In the genomic region with DNA sequence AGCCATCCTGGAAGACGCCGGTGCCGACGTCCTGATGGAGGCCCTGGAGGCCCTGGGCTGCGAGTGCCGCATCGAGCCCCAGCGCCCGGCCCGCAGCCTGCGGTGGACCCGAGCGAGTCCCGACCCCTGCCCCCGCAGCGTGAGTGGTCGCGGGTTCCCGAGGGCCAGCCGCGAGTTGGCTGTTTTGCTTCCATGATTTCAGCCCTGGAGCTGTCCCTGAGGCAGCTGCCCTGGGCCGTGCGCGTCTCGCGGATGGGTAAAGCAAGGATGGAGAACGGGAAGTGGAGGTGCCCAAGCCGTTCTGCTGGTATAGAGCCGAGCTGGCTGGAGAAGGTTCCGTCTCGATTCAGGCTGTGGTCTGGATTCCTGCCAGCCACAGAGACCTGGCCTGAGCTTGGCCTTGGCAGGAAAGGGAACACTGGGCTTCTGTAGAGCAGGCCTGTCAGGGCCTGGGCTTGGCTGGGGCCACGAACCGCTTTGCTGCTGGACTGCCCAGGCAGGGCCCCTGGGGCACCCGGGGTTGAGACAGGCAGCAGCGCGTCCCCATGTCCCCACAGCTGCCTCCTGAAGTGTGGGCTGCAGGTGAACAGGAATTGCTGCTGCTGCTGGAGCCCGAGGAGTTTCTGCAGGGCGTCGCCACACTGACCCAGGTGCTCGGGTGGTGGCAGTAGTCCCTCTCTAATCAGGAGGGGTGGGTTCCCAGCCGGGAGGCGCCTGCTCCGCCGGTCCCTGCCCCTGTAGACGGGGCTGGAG, we compare ENCODE assay signal across 8 cellular contexts. TPM values are rescaled to one million over a fixed set of nuclear protein-coding genes. Genes with fewer than 3 reads are reported as not detected.
DNase-seq lines count a peak whose midpoint lies in the region; ATAC-seq and TF ChIP-seq lines count a peak whose summit lies in the region.

No MANE protein-coding gene starts in this region.

- intact Hi-C loops in heart left ventricle (cut with DNase I) (loop anchor here in 3 of 10 donors (1.0 to 5.0 kb wide), 3 partner anchors 8 to 162 kb away; partner anchors contain the start of genes CRAMP1 (in 1 of the 3), IFT140 (in 1 of the 3), MAPK8IP3 (in 1 of the 3) and NUBP2 (in 1 of the 3)), Right ventricle myocardium inferior (cut with DNase I) (no loop called here), dorsolateral prefrontal cortex (cut with DNase I) (loop anchor here (2.0 to 10.0 kb wide), 4 partner anchors 67 to 282 kb away; partner anchors contain the start of genes CRAMP1 (in 1 of the 2), IFT140 (in 1 of the 2), MAPK8IP3 (in 1 of the 2) and RNF151 (in 1 of the 2))

- H3K36me3 ChIP-seq in heart left ventricle (peaks cover 0 to 45% (median 34%) of the 10 kb centered on the region in 9 donors), mucosa of rectum (ENCODE audit: control insufficient read depth in 2 of 2, insufficient read depth in 2 of 2, low read length in 2 of 2) (peaks cover 16 to 30% of the 10 kb centered on the region in 2 donors)

- WGBS in heart left ventricle, 4 donors, result 15 to 18% (median 16%) methylated on average over 27 to 45 of the region's 45 CpGs

- H3K9ac ChIP-seq in mucosa of rectum (ENCODE audit: low read depth in 1 of 2, low read length in 2 of 2), result peak overlapping the region; percentile 68 to 79

- CTCF ChIA-PET in RWPE1 (lab: Yijun Ruan, JAX), result interaction anchor here (0.5 to 0.7 kb wide), 3 partner anchors 23 to 33 kb away, joined by 3 read pairs; no protein-coding TSS in a partner anchor

- no peaks in the 10 kb centered on the region for H3K9me3 ChIP-seq in heart left ventricle
- no peaks in the 10 kb centered on the region for H3K9me3 ChIP-seq in mucosa of rectum (ENCODE audit: control insufficient read depth in 2 of 2, low read length in 2 of 2)

- POLR2A ChIA-PET in RWPE1 (lab: Yijun Ruan, JAX; ENCODE audit: low non-redundant PET), result interaction anchor here (0.8 to 0.9 kb wide), 2 partner anchors 9 to 48 kb away, joined by 3 to 5 read pairs; partner anchors contain the start of genes NUBP2 and SPSB3

- DNase-seq in heart left ventricle (peak in 2 of 5 donors; percentile 59 to 71), Right ventricle myocardium inferior (ENCODE audit: missing footprints) (no peak), RWPE1 (ENCODE audit: low spot score) (peak; percentile 40), dorsolateral prefrontal cortex (no peak), hippocampal formation (lab: John Stamatoyannopoulos, UW) (no peak), superior temporal gyrus (ENCODE audit: extremely low spot score) (no peak)

- H3K27me3 ChIP-seq in heart left ventricle (no peaks in the 10 kb centered on the region), dorsolateral prefrontal cortex (no peaks in the 10 kb centered on the region), mucosa of rectum (ENCODE audit: control insufficient read depth in 2 of 2, insufficient read depth in 2 of 2, low read length in 2 of 2) (no peaks in the 10 kb centered on the region)

- H3K27ac ChIP-seq in heart left ventricle (peak overlapping the region; percentile 91 to 99 (median 97)), RWPE1 (peak overlapping the region; percentile 92), dorsolateral prefrontal cortex (peak overlapping the region in 57 of 59 donors; percentile 81 to 99 (median 95)), mucosa of rectum (ENCODE audit: low read depth in 2 of 2, low read length in 2 of 2) (peak overlapping the region; percentile 90 to 91)

- peak overlapping the region; percentile 75 to 99 (median 96) for H3K4me3 ChIP-seq in heart left ventricle
- H3K4me3 ChIP-seq in dorsolateral prefrontal cortex, result peak overlapping the region; percentile 77 to 100 (median 95)
- peak overlapping the region; percentile 81 to 88 for H3K4me3 ChIP-seq in mucosa of rectum (ENCODE audit: low read length in 2 of 2)

- peaks cover 14 to 44% (median 32%) of the 10 kb centered on the region in 12 donors for H3K4me1 ChIP-seq in heart left ventricle
- H3K4me1 ChIP-seq in mucosa of rectum (ENCODE audit: control insufficient read depth in 2 of 2, insufficient read depth in 2 of 2, low read length in 2 of 2), result peaks cover 27 to 34% of the 10 kb centered on the region in 2 donors

- TF ChIP-seq POLR2A in heart left ventricle (IDR thresholded peaks at IDR 0.05), result no peak

- ATAC-seq in heart left ventricle (peak in 2 of 4 donors; percentile 0), Right ventricle myocardium inferior (no peak), HG03095 (IDR thresholded peaks at IDR 0.05; ENCODE audit: unreplicated experiment) (no peak)

- peak in 1 of 12 donors; percentile 14 for TF ChIP-seq CTCF in heart left ventricle (IDR thresholded peaks at IDR 0.05)
- peak; percentile 57 for TF ChIP-seq CTCF in RWPE1 (conservative IDR thresholded peaks at IDR 0.05; ENCODE audit: low read depth)
- peak in 1 of 56 donors; percentile 22 for TF ChIP-seq CTCF in dorsolateral prefrontal cortex (IDR thresholded peaks at IDR 0.05 in 54 of 56, conservative IDR thresholded peaks at IDR 0.05 in 2 of 56; ENCODE audit: low read depth in 1 of 56, partially characterized antibody in 56 of 56)

RNA-seq across cellular contexts. Expression of gene MRPS34, which starts 0.9 kb away (rescaled TPM):
- total RNA-seq in heart left ventricle (100 to 1,000 TPM in 2 of 9 donors, 10 to 100 TPM in 7; 58.0 to 123 (median 79.3) TPM), Right ventricle myocardium inferior (80.8 TPM), dorsolateral prefrontal cortex (10 to 100 TPM; 37.4 to 77.9 (median 58.6) TPM)
- polyA plus RNA-seq in heart left ventricle, result 100 to 1,000 TPM; 117 to 118 TPM

RNA-seq across cellular contexts. Expression of gene EME2, which starts 1.3 kb away (rescaled TPM):
- total RNA-seq in heart left ventricle, result 10 to 100 TPM in 2 of 9 donors, 1 to 10 TPM in 7; 3.4 to 12.9 (median 6.0) TPM
- polyA plus RNA-seq in heart left ventricle, result 1 to 10 TPM; 3.6 to 7.8 TPM
- 8.2 TPM for total RNA-seq in Right ventricle myocardium inferior
- 10 to 100 TPM; 12.6 to 44.4 (median 21.7) TPM for total RNA-seq in dorsolateral prefrontal cortex

RNA-seq across cellular contexts. Expression of gene NME3, which starts 2.5 kb away (rescaled TPM):
- 10 to 100 TPM; 24.4 to 68.3 (median 31.3) TPM for total RNA-seq in heart left ventricle
- 10 to 100 TPM; 27.4 to 86.4 TPM for polyA plus RNA-seq in heart left ventricle
- 33.9 TPM for total RNA-seq in Right ventricle myocardium inferior
- 10 to 100 TPM; 39.2 to 88.9 (median 58.5) TPM for total RNA-seq in dorsolateral prefrontal cortex

RNA-seq across cellular contexts. Expression of gene SPSB3, which starts 8.5 kb away (rescaled TPM):
- total RNA-seq in heart left ventricle, result 100 to 1,000 TPM in 1 of 9 donors, 10 to 100 TPM in 8; 25.8 to 100 (median 31.8) TPM
- polyA plus RNA-seq in heart left ventricle, result 10 to 100 TPM; 44.5 to 52.0 TPM
- total RNA-seq in Right ventricle myocardium inferior, result 36.1 TPM
- total RNA-seq in dorsolateral prefrontal cortex, result 10 to 100 TPM; 34.3 to 62.3 (median 48.9) TPM

RNA-seq across cellular contexts. Expression of gene NUBP2, which starts 8.9 kb away (rescaled TPM):
- total RNA-seq in heart left ventricle (10 to 100 TPM; 26.7 to 81.9 (median 30.1) TPM), Right ventricle myocardium inferior (37.9 TPM), dorsolateral prefrontal cortex (10 to 100 TPM; 29.7 to 55.7 (median 39.2) TPM)
- polyA plus RNA-seq in heart left ventricle, result 10 to 100 TPM; 41.2 to 63.1 TPM
